ENCODE assay signal across 12 cellular contexts in genomic region chr7:69399038-69399800, GRCh38.
DNase-seq lines count a peak whose midpoint lies in the region; ATAC-seq and TF ChIP-seq lines count a peak whose summit lies in the region.
"Had no signal": no experiment of that assay in that cellular context is flagged by ENCODE, and none has a peak within 500 bp of the region (broad histone marks: within the 10 kb centered on the region; RNA-seq: fewer than 3 reads in every experiment).

No MANE protein-coding gene starts in this region.

- H4K20me1 ChIP-seq in OCI-LY7 (ENCODE audit: insufficient read depth, low read length), result no peaks in the 10 kb centered on the region

- DNase-seq in GM04504 (ENCODE audit: low read depth), result peak; percentile 35
- DNase-seq in SK-MEL-5 (ENCODE audit: low read depth, low spot score), result peak; percentile 13
- peak; percentile 51 to 71 for DNase-seq in hippocampal formation (lab: John Stamatoyannopoulos, UW)
- DNase-seq in spleen, result peak; percentile 14
- DNase-seq in stomach, result no peak
- DNase-seq in HCEC 1CT, result no peak
- DNase-seq in OCI-LY7 (ENCODE audit: low spot score), result no peak
- DNase-seq: naive thymus-derived CD4-positive, alpha-beta T cell; NCI-H1436 treated with DMSO at 0.1 percent for 48 hours had no signal

- no peaks in the 10 kb centered on the region for H3K79me2 ChIP-seq in OCI-LY7 (ENCODE audit: insufficient read depth, low read depth, low read length)

- no peak overlapping the region for H3K4me2 ChIP-seq in OCI-LY7 (ENCODE audit: low read length)

- no peaks in the 10 kb centered on the region for H3K9me2 ChIP-seq in OCI-LY7 (ENCODE audit: insufficient read depth, low read length)

- no TSS peak for BruUV-seq in OCI-LY7 (replicated peaks; lab: Mats Ljungman, UMichigan)

- intact Hi-C loops in spleen (cut with DNase I; ENCODE audit: low total_unique reads), result no loop called here
- intact Hi-C loops in stomach (cut with DNase I; ENCODE audit: low total_unique reads), result no loop called here
- intact Hi-C loops in OCI-LY7 (cut with micrococcal nuclease; ENCODE audit: unreplicated experiment), result no loop called here

- H3K27me3 ChIP-seq in spleen (replicated peaks in 1 of 7) (no peaks in the 10 kb centered on the region), stomach (no peaks in the 10 kb centered on the region)

- H3K9me3 ChIP-seq in spleen (peaks cover 0 to 9% (median 0%) of the 10 kb centered on the region in 8 donors), stomach (no peaks in the 10 kb centered on the region), OCI-LY7 (ENCODE audit: low read length) (no peaks in the 10 kb centered on the region)

- H3K4me3 ChIP-seq in spleen (no peak overlapping the region), stomach (no peak overlapping the region), OCI-LY7 (ENCODE audit: low read depth, low read length, poor library complexity, severe bottlenecking) (no peak overlapping the region)
- H3K4me3 ChIP-seq: skin epidermis had no signal

- H3K4me1 ChIP-seq in spleen, result no peaks in the 10 kb centered on the region
- H3K4me1 ChIP-seq in stomach, result peaks cover 0 to 15% (median 0%) of the 10 kb centered on the region in 4 donors
- H3K4me1 ChIP-seq in OCI-LY7 (ENCODE audit: insufficient read depth, low read length, poor library complexity, severe bottlenecking), result no peaks in the 10 kb centered on the region

- ATAC-seq in HG03460 (IDR thresholded peaks at IDR 0.05; ENCODE audit: unreplicated experiment), result no peak
- ATAC-seq: naive thymus-derived CD4-positive, alpha-beta T cell; Panc1 had no signal

- no peak overlapping the region for H2AFZ ChIP-seq in OCI-LY7 (ENCODE audit: low read length)

- CTCF ChIA-PET in OCI-LY7 (lab: Charles Lee; ENCODE audit: unreplicated experiment), result no interaction called here

- H3K36me3 ChIP-seq in spleen (no peaks in the 10 kb centered on the region), stomach (no peaks in the 10 kb centered on the region), OCI-LY7 (ENCODE audit: insufficient read depth, low read length) (no peaks in the 10 kb centered on the region)

- POLR2A ChIA-PET in OCI-LY7 (lab: Charles Lee), result interaction anchor here (1.0 kb wide), 1 partner anchor 7 kb away, joined by 3 read pairs; no protein-coding TSS in a partner anchor

- no peak for TF ChIP-seq EP300 in stomach (IDR thresholded peaks at IDR 0.05)

- 70 to 97% (median 81%) methylated on average over 3 of the region's 3 CpGs for WGBS in spleen, 5 donors
- 71 to 85% (median 79%) methylated on average over 3 of the region's 3 CpGs for WGBS in stomach, 5 donors

- in situ Hi-C loops in SK-MEL-5 (cut with HindIII; ENCODE audit: low pct_unique_long_range_greater_than_20kb, low sequenced_read_pairs), result no loop called here

- TF ChIP-seq CTCF in spleen (IDR thresholded peaks at IDR 0.05 in 8 of 11, conservative IDR thresholded peaks at IDR 0.05 in 3 of 11) (no peak), stomach (IDR thresholded peaks at IDR 0.05) (no peak), OCI-LY7 (conservative IDR thresholded peaks at IDR 0.05; ENCODE audit: low read length) (no peak)

- H3K27ac ChIP-seq in spleen (no peak overlapping the region), stomach (no peak overlapping the region), OCI-LY7 (ENCODE audit: low read depth, low read length, poor library complexity, severe bottlenecking) (no peak overlapping the region)

- TF ChIP-seq POLR2A in spleen (IDR thresholded peaks at IDR 0.05) (no peak), stomach (IDR thresholded peaks at IDR 0.05) (no peak)

Comparison
In these comparisons a context has a peak if more than half of its experiments do, and no peak if none do; other contexts are left out.
1. DNase-seq: peak in GM04504 (single experiment), SK-MEL-5 (single experiment), hippocampal formation (2 of 2) and spleen (single experiment); none in stomach (single experiment), HCEC 1CT (single experiment) and OCI-LY7 (single experiment).